Comparison of ENCODE assay signal across 8 cellular contexts in the genomic region with DNA sequence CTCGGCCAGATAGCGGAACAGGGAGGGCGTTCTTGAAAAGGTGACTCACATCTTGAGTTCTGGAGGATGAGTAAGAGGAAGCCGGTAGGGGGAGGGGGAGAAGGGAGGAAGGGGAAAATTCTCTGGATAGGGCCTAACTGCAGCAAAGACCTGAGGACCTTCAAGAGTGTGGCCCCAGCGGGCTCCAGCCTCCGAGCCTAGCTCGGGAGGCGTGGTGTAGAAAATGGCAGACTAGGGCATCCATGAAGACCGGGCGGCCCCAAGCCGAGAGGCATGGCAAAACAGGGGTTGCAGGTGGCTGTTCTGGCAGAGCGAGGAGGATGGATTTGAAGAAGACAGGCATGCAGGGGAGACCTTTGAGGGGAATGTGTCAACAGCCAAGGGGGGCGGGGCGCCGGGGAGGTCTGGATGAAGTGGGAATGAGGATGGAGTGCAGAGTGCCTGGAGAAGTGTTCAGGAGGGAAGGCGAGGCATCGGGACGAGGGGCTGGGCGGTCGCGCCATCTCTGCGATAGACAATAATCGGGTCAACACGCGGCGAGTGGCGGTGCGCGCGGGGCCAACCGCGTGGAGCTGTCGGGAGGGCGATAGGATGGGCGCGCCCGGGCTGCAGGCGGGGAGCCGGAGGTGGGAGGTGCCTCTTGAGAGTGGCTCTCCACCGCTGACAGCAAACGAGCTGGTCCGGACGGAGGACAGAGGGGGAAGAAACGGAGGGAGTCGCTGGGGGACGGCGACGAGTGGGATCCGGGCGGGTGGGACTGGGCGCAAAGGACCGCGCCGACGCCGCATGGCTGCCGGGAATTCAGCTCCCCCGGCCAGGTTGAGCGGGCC. TPM values are rescaled to one million over a fixed set of nuclear protein-coding genes. Genes with fewer than 3 reads are reported as not detected.
DNase-seq lines count a peak whose midpoint lies in the region; ATAC-seq, FAIRE-seq and TF ChIP-seq lines count a peak whose summit lies in the region.

No MANE protein-coding gene starts in this region.

- POLR2A ChIA-PET in CD8-positive, alpha-beta T cell (lab: Charles Lee), result interaction anchor here (0.8 to 1.5 kb wide), 4 partner anchors 28 to 105 kb away, joined by 3 read pairs; no protein-coding TSS in a partner anchor

- TF ChIP-seq CTCF in CD8-positive, alpha-beta T cell (IDR thresholded peaks at IDR 0.05), result no peak
- TF ChIP-seq CTCF in WI38 (IDR thresholded peaks at IDR 0.05; ENCODE audit: low read depth, low read length) (no peak), cardiac fibroblast (IDR thresholded peaks at IDR 0.05; ENCODE audit: low read depth, low read length) (no peak), kidney (IDR thresholded peaks at IDR 0.05; ENCODE audit: borderline replicate concordance, extremely low read depth, insufficient read depth) (no peak)

- no peak overlapping the region for H3K27ac ChIP-seq in CD8-positive, alpha-beta T cell (ENCODE audit: low read depth, low read length)
- peak overlapping the region in 1 of 2 donors; percentile 51 for H3K27ac ChIP-seq in kidney (ENCODE audit: low read depth in 2 of 2, low read length in 2 of 2)

- peaks cover 39% of the 10 kb centered on the region for H3K27me3 Mint-ChIP-seq in CD8-positive, alpha-beta T cell (ENCODE audit: low read depth)

- DNase-seq in CD8-positive, alpha-beta T cell, result peak in 5 of 7 experiments; percentile 32 to 64 (median 41)
- DNase-seq in M059J (ENCODE audit: low read depth) (peak; percentile 97), cardiac fibroblast (ENCODE audit: low read depth in 2 of 2) (peak; percentile 87 to 95), kidney (peak; percentile 86)
- peak in 3 of 4 experiments; percentile 25 to 58 (median 34) for DNase-seq in stimulated activated CD4-positive, alpha-beta T cell treated with anti-CD3 and anti-CD28 coated beads, Interleukin-1b, Interleukin-23, amount 100 ng/mL, for 24 hours (ENCODE audit: low read depth in 4 of 4, low spot score in 1 of 4)

- peaks cover 11% of the 10 kb centered on the region for H3K27me3 ChIP-seq in CD8-positive, alpha-beta T cell (ENCODE audit: insufficient read depth, low read length)

- peak; percentile 54 for ATAC-seq in CD8-positive, alpha-beta T cell
- ATAC-seq in HG02884 (IDR thresholded peaks at IDR 0.05; ENCODE audit: unreplicated experiment) (no peak), HG02642 (IDR thresholded peaks at IDR 0.05; ENCODE audit: poor library complexity, unreplicated experiment) (no peak)

- peaks cover 20% of the 10 kb centered on the region for H3K4me1 ChIP-seq in CD8-positive, alpha-beta T cell (ENCODE audit: insufficient read depth, low read length)
- H3K4me1 ChIP-seq in kidney (ENCODE audit: control insufficient read depth in 1 of 2, insufficient read depth in 1 of 2, low read depth in 1 of 2, low read length in 2 of 2), result peaks cover under 1 to 9% of the 10 kb centered on the region in 2 donors

- no peak for FAIRE-seq in kidney (lab: Jason Lieb, UNC)

- peaks cover 19% of the 10 kb centered on the region for H3K4me1 Mint-ChIP-seq in CD8-positive, alpha-beta T cell (ENCODE audit: low read depth)

- H3K27ac Mint-ChIP-seq in CD8-positive, alpha-beta T cell, result peak overlapping the region; percentile 66

- peak overlapping the region; percentile 43 for H3K4me3 ChIP-seq in CD8-positive, alpha-beta T cell (ENCODE audit: low read depth, low read length)
- H3K4me3 ChIP-seq in WI38 (ENCODE audit: low read depth, low read length), result peak overlapping the region; percentile 57
- H3K4me3 ChIP-seq in cardiac fibroblast (replicated peaks in 1 of 2; ENCODE audit: low read depth in 2 of 2, low read length in 2 of 2), result peak overlapping the region; percentile 44 to 46
- H3K4me3 ChIP-seq in kidney (ENCODE audit: low read length in 2 of 2), result peak overlapping the region in 1 of 2 donors; percentile 25

- H3K9ac ChIP-seq in kidney (ENCODE audit: low read length in 2 of 2), result no peak overlapping the region

- H3K9me3 ChIP-seq in CD8-positive, alpha-beta T cell (ENCODE audit: low read length), result no peaks in the 10 kb centered on the region
- no peaks in the 10 kb centered on the region for H3K9me3 ChIP-seq in kidney (ENCODE audit: control insufficient read depth in 1 of 2, low read length in 2 of 2)

- no peaks in the 10 kb centered on the region for H3K36me3 Mint-ChIP-seq in CD8-positive, alpha-beta T cell

- H3K36me3 ChIP-seq in CD8-positive, alpha-beta T cell (ENCODE audit: insufficient read depth, low read length), result no peaks in the 10 kb centered on the region
- H3K36me3 ChIP-seq in kidney (ENCODE audit: control insufficient read depth in 1 of 2, insufficient read depth in 2 of 2, low read length in 2 of 2), result no peaks in the 10 kb centered on the region

- H3K9me3 Mint-ChIP-seq in CD8-positive, alpha-beta T cell, result no peaks in the 10 kb centered on the region

- CTCF ChIA-PET in CD8-positive, alpha-beta T cell (lab: Charles Lee), result interaction anchor here (0.9 to 10.6 kb wide), 14 partner anchors 8 to 302 kb away, joined by 3 to 307 read pairs (median 6); no protein-coding TSS in a partner anchor

- peak overlapping the region; percentile 83 for H3K4me3 Mint-ChIP-seq in CD8-positive, alpha-beta T cell

- intact Hi-C loops in CD8-positive, alpha-beta T cell (cut with DNase I, micrococcal nuclease), result loop anchor here (2.0 to 10.0 kb wide), 5 partner anchors 110 to 379 kb away; a partner anchor contains a TSS
- intact Hi-C loops in kidney (cut with DNase I), result no loop called here

RNA-seq across cellular contexts. Expression of a gene that starts 40.0 kb away (rescaled TPM):
- total RNA-seq in CD8-positive, alpha-beta T cell, result not detected
- 40.1 and 70.3 TPM in 2 replicates for total RNA-seq in M059J (2014; rRNA removed; shearing (Covaris generic))
- total RNA-seq in kidney, result 7.3 TPM
- 2.5 TPM for polyA plus RNA-seq in kidney (ENCODE audit: insufficient read depth, low read depth, low replicate concordance)

Comparison
In these comparisons a context has a peak if more than half of its experiments do, and no peak if none do; other contexts are left out.
1. DNase-seq: peak in every context shown above with its lines; median percentile 97 in M059J; 91 in cardiac fibroblast; 86 in kidney; 41 in CD8-positive, alpha-beta T cell; 34 in stimulated activated CD4-positive, alpha-beta T cell treated with anti-CD3 and anti-CD28 coated beads, Interleukin-1b, Interleukin-23, amount 100 ng/mL, for 24 hours.